ENCODE assay signal across 9 cellular contexts in genomic region chr5:78008356-78008967, GRCh38.
DNase-seq lines count a peak whose midpoint lies in the region; ATAC-seq and TF ChIP-seq lines count a peak whose summit lies in the region.
"Had no signal": no experiment of that assay in that cellular context is flagged by ENCODE, and none has a peak within 500 bp of the region (broad histone marks: within the 10 kb centered on the region; RNA-seq: fewer than 3 reads in every experiment).

No MANE protein-coding gene starts in this region.

- TF ChIP-seq CTCF in HEK293 (tag by site-specific recombination; IDR thresholded peaks at IDR 0.05) = peak; percentile 64

- DNase-seq in CD1c-positive myeloid dendritic cell (ENCODE audit: extremely low spot score) (peak; percentile 28), NOMO-1 treated with DMSO at 0.1 percent for 48 hours (lab: John Stamatoyannopoulos, UW; ENCODE audit: unreplicated experiment) (peak; percentile 65), dedifferentiated amniotic fluid mesenchymal stem cell (ENCODE audit: extremely low spot score) (peak; percentile 56), myocyte (ENCODE audit: low read depth) (peak; percentile 64), cerebellar nuclear complex (lab: John Stamatoyannopoulos, UW) (no peak), COLO668 (lab: John Stamatoyannopoulos, UW; ENCODE audit: unreplicated experiment) (no peak)

- POLR2A ChIA-PET in HEK293 (lab: Yijun Ruan, JAX) = no interaction called here

- CTCF ChIA-PET in HEK293 (lab: Yijun Ruan, JAX) = interaction anchor here (0.5 to 2.5 kb wide), 20 partner anchors 11 to 1016 kb away, joined by 3 to 19 read pairs (median 3); no protein-coding TSS in a partner anchor

- no peaks in the 10 kb centered on the region for H3K9me3 ChIP-seq in HEK293 (ENCODE audit: control insufficient read depth, insufficient read depth, low read depth, low read length)

- H3K4me1 ChIP-seq in HEK293 (ENCODE audit: control insufficient read depth, insufficient read depth, low read length) = peaks cover 8% of the 10 kb centered on the region

- H3K36me3 ChIP-seq in HEK293 (ENCODE audit: control insufficient read depth in 2 of 2, insufficient read depth in 1 of 2, low read length in 2 of 2) = no peaks in the 10 kb centered on the region

- ATAC-seq in HG03095 (IDR thresholded peaks at IDR 0.05; ENCODE audit: unreplicated experiment) = no peak
- ATAC-seq: naive thymus-derived CD8-positive, alpha-beta T cell had no signal

- H3K27ac ChIP-seq in HEK293 (ENCODE audit: extremely low read depth, low read depth, low read length) = no peak overlapping the region

- no peak overlapping the region for H3K4me3 ChIP-seq in HEK293 (ENCODE audit: low read depth, low read length)

TF ChIP-seq in HEK293, 187 proteins besides CTCF, POLR2A, EP300 and RAD21 (continues in another document):
- no peak for TF ChIP-seq GFI1B (tag by site-specific recombination; IDR thresholded peaks at IDR 0.05)
- TF ChIP-seq ZNF473 (tag by site-specific recombination; IDR thresholded peaks at IDR 0.05) = no peak
- no peak for TF ChIP-seq ZFP69B (tag by site-specific recombination; IDR thresholded peaks at IDR 0.05)
- TF ChIP-seq ZNF530 (tag by site-specific recombination; IDR thresholded peaks at IDR 0.05; ENCODE audit: low read depth) = no peak
- TF ChIP-seq SP3 (tag by site-specific recombination; IDR thresholded peaks at IDR 0.05) = no peak
- TF ChIP-seq ZNF660 (tag by site-specific recombination; IDR thresholded peaks at IDR 0.05) = peak; percentile 90
- TF ChIP-seq ZNF561 (tag by site-specific recombination; IDR thresholded peaks at IDR 0.05; ENCODE audit: borderline replicate concordance) = peak; percentile 58
- TF ChIP-seq ZSCAN4 (tag by site-specific recombination; IDR thresholded peaks at IDR 0.05) = no peak
- no peak for TF ChIP-seq ZNF830 (tag by site-specific recombination; IDR thresholded peaks at IDR 0.05; ENCODE audit: low read depth)
- TF ChIP-seq ZNF19 (tag by site-specific recombination; IDR thresholded peaks at IDR 0.05; ENCODE audit: low read depth) = no peak
- peak; percentile 87 for TF ChIP-seq ZNF654 (tag by site-specific recombination; IDR thresholded peaks at IDR 0.05; ENCODE audit: low read depth)
- no peak for TF ChIP-seq ZNF157 (tag by site-specific recombination; IDR thresholded peaks at IDR 0.05)
- no peak for TF ChIP-seq ZNF792 (tag by site-specific recombination; IDR thresholded peaks at IDR 0.05)
- no peak for TF ChIP-seq ZNF843 (tag by site-specific recombination; IDR thresholded peaks at IDR 0.05)
- TF ChIP-seq ZFP37 (tag by site-specific recombination; IDR thresholded peaks at IDR 0.05) = no peak
- TF ChIP-seq ZNF280D (tag by site-specific recombination; IDR thresholded peaks at IDR 0.05) = no peak
- no peak for TF ChIP-seq INSM2 (tag by site-specific recombination; IDR thresholded peaks at IDR 0.05)
- no peak for TF ChIP-seq ZBTB49 (tag by site-specific recombination; IDR thresholded peaks at IDR 0.05; ENCODE audit: low read depth)
- 0 out of 2 replicates have a peak, but pooled peaks have one; percentile 28 for TF ChIP-seq ZNF2 (tag by site-specific recombination; IDR thresholded peaks at IDR 0.05)
- no peak for TF ChIP-seq ZNF585B (tag by site-specific recombination; IDR thresholded peaks at IDR 0.05)
- TF ChIP-seq ZNF624 (tag by site-specific recombination; IDR thresholded peaks at IDR 0.05) = no peak
- TF ChIP-seq ZNF223 (tag by site-specific recombination; IDR thresholded peaks at IDR 0.05) = no peak
- no peak for TF ChIP-seq ZNF266 (tag by site-specific recombination; IDR thresholded peaks at IDR 0.05; ENCODE audit: low read depth)
- TF ChIP-seq ZNF324 (tag by site-specific recombination; IDR thresholded peaks at IDR 0.05) = no peak
- TF ChIP-seq ZNF692 (tag by site-specific recombination; IDR thresholded peaks at IDR 0.05) = no peak
- TF ChIP-seq ZNF768 (tag by site-specific recombination; IDR thresholded peaks at IDR 0.05) = 0 out of 2 replicates have a peak, but pooled peaks have one; percentile 0
- no peak for TF ChIP-seq MZF1 (tag by site-specific recombination; IDR thresholded peaks at IDR 0.05; ENCODE audit: borderline replicate concordance)
- no peak for TF ChIP-seq ZBTB20 (tag by site-specific recombination; IDR thresholded peaks at IDR 0.05)
- TF ChIP-seq ZSCAN30 (tag by site-specific recombination; IDR thresholded peaks at IDR 0.05) = peak; percentile 86
- TF ChIP-seq ZNF169 (tag by site-specific recombination; IDR thresholded peaks at IDR 0.05) = no peak
- TF ChIP-seq ZNF10 (tag by site-specific recombination; IDR thresholded peaks at IDR 0.05) = no peak
- no peak for TF ChIP-seq ZNF555 (tag by site-specific recombination; conservative IDR thresholded peaks at IDR 0.05)

Comparison
In these comparisons a context has a peak if more than half of its experiments do, and no peak if none do; other contexts are left out.
1. DNase-seq: peak in CD1c-positive myeloid dendritic cell (single experiment), NOMO-1 treated with DMSO at 0.1 percent for 48 hours (single experiment), dedifferentiated amniotic fluid mesenchymal stem cell (single experiment) and myocyte (single experiment); none in cerebellar nuclear complex (0 of 2) and COLO668 (single experiment).